9 cellular contexts compared by ENCODE assay signal in the genomic region with DNA sequence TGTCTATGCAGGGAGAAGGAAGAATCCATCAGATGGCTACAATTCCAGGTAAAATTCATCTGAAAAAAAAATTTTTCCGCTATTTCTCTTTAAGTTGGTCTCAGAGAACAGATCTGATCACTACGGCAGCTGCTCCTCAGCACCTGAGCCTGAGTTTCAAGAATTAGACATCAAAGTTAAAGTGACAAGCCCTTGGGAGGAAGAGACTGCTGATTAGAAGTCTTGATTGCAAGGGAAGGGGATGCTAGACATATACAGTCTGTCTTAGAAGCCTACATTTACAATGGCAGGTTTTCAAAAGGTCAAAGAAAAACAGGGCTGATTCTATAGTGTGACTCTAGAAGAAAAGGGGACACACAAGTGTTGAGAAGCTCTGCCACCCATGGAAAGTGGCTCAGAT.
"Had no signal": no experiment of that assay in that cellular context is flagged by ENCODE, and none has a peak within 500 bp of the region (broad histone marks: within the 10 kb centered on the region; RNA-seq: fewer than 3 reads in every experiment).

No MANE protein-coding gene starts in this region.

- H3K27ac Mint-ChIP-seq: GM23338, H9, HFFc6 had no signal

- H3K4me3 ChIP-seq: GM23248, GM23338, HAP-1 had no signal

- H3K4me2 ChIP-seq: GM23338 had no signal

- H2AFZ ChIP-seq: GM23248, GM23338 had no signal

- DNase-seq: GM23248, GOT3, H7, H9, HCEC 1CT, HFFc6 had no signal

- H3K4me1 ChIP-seq: HAP-1 had no signal

- H3K9me3 Mint-ChIP-seq: GM23338, HFFc6 had no signal

- ATAC-seq: GM23338, HCT116 had no signal

- H3K27ac ChIP-seq: GM23248 had no signal

- H3K9me3 ChIP-seq: HAP-1 had no signal

- H3K9ac ChIP-seq: GM23248 had no signal

- H3K4me3 Mint-ChIP-seq: GM23338, H9, HFFc6 had no signal

- H3K36me3 ChIP-seq: HAP-1 had no signal
